In the genomic region with DNA sequence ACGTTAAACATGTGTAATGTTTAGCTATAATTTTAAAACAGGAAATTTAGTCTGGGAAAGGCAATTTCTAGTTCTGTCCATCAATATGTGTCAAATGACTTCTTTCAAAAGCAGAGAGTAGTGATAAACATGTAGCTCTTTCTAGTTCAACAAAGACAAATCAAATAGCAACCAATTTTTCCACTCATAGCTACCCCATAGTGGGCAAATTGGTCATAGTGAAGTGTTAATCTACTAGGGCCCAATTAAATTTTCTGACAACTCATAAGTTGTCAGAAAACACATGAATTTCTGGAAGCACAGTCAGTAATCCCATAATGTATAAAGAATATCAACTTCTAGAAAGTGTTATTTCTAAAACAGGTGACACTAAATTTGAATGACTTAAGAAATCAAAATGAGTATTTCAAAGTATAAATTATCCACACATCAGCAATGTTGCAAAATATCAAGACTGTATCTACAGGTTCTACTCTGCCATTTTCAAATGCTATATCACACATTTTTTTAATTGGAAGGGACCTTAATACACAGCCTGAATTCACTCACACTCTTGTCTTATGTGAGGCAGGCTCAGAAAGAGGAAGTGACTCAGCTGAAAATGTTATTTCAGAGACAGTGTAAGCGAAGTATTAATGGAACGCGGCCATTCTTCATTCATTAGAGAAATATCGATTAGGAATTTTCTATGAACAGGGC, we compare ENCODE assay signal across 10 cellular contexts. TPM values are rescaled to one million over a fixed set of nuclear protein-coding genes. Genes with fewer than 3 reads are reported as not detected.
DNase-seq lines count a peak whose midpoint lies in the region; ATAC-seq and TF ChIP-seq lines count a peak whose summit lies in the region.
"Had no signal": no experiment of that assay in that cellular context is flagged by ENCODE, and none has a peak within 500 bp of the region (broad histone marks: within the 10 kb centered on the region; RNA-seq: fewer than 3 reads in every experiment).

No MANE protein-coding gene starts in this region.

- POLR2A ChIA-PET in CD8-positive, alpha-beta memory T cell (lab: Charles Lee), result no interaction called here

- no peak overlapping the region for H3K4me3 Mint-ChIP-seq in CD8-positive, alpha-beta memory T cell

- H3K4me3 ChIP-seq in transverse colon, result no peak overlapping the region
- no peak overlapping the region for H3K4me3 ChIP-seq in CD8-positive, alpha-beta memory T cell (ENCODE audit: low read length)
- H3K4me3 ChIP-seq: heart right ventricle, psoas muscle had no signal

- H3K27me3 ChIP-seq in transverse colon, result no peaks in the 10 kb centered on the region
- no peaks in the 10 kb centered on the region for H3K27me3 ChIP-seq in CD8-positive, alpha-beta memory T cell (ENCODE audit: insufficient read depth, low read length, poor library complexity, severe bottlenecking)
- H3K27me3 ChIP-seq: heart right ventricle had no signal

- 69 to 79% methylated on average over 5 of the region's 5 CpGs for WGBS in transverse colon (ENCODE audit: low coverage in 1 of 2), 2 donors

- ATAC-seq in GM18858 (IDR thresholded peaks at IDR 0.05; ENCODE audit: unreplicated experiment) (peak; percentile 84), HG02763 (IDR thresholded peaks at IDR 0.05; ENCODE audit: unreplicated experiment) (peak; percentile 44)
- ATAC-seq: heart right ventricle, psoas muscle had no signal

- peak overlapping the region in 3 of 8 donors; percentile 3 to 40 (median 21) for H3K27ac Mint-ChIP-seq in CD8-positive, alpha-beta memory T cell

- H3K9me3 ChIP-seq in transverse colon, result no peaks in the 10 kb centered on the region
- H3K9me3 ChIP-seq in CD8-positive, alpha-beta memory T cell (ENCODE audit: low read length), result no peaks in the 10 kb centered on the region
- H3K9me3 ChIP-seq: heart right ventricle, psoas muscle had no signal

- H3K4me1 Mint-ChIP-seq in CD8-positive, alpha-beta memory T cell, result peaks cover 20 to 52% (median 43%) of the 10 kb centered on the region in 3 donors

- in situ Hi-C loops in SK-MEL-5 (cut with HindIII; ENCODE audit: low pct_unique_long_range_greater_than_20kb, low sequenced_read_pairs), result no loop called here
- in situ Hi-C loops in transverse colon (cut with MboI; ENCODE audit: low pct_ligation_motif_present in 1 of 4, low pct_unique_long_range_greater_than_20kb in 1 of 4, low sequenced_read_pairs in 3 of 4), result no loop called here

- TF ChIP-seq EP300 in transverse colon (IDR thresholded peaks at IDR 0.05; ENCODE audit: low read depth), result no peak

- peaks cover 0 to 24% (median 2%) of the 10 kb centered on the region in 4 donors for H3K36me3 ChIP-seq in transverse colon
- H3K36me3 ChIP-seq in CD8-positive, alpha-beta memory T cell (ENCODE audit: insufficient read depth, low read length), result peaks cover 12% of the 10 kb centered on the region

- TF ChIP-seq POLR2A in transverse colon (IDR thresholded peaks at IDR 0.05), result no peak

- H3K27ac ChIP-seq in transverse colon, result no peak overlapping the region
- H3K27ac ChIP-seq in CD8-positive, alpha-beta memory T cell (ENCODE audit: low read depth, low read length), result no peak overlapping the region
- H3K27ac ChIP-seq: heart right ventricle, psoas muscle had no signal

- H3K9me3 Mint-ChIP-seq in CD8-positive, alpha-beta memory T cell, result no peaks in the 10 kb centered on the region

- H3K4me1 ChIP-seq in transverse colon, result peaks cover 0 to 8% (median 0%) of the 10 kb centered on the region in 4 donors
- H3K4me1 ChIP-seq in CD8-positive, alpha-beta memory T cell (ENCODE audit: insufficient read depth, low read length), result peaks cover 29% of the 10 kb centered on the region
- H3K4me1 ChIP-seq: psoas muscle had no signal

- peaks cover 4 to 90% (median 33%) of the 10 kb centered on the region in 3 donors for H3K36me3 Mint-ChIP-seq in CD8-positive, alpha-beta memory T cell

- DNase-seq in SK-MEL-5 (ENCODE audit: low read depth, low spot score), result peak; percentile 48
- peak; percentile 72 for DNase-seq in iris pigment epithelial cell (ENCODE audit: low read depth)
- no peak for DNase-seq in transverse colon
- no peak for DNase-seq in CD8-positive, alpha-beta memory T cell
- DNase-seq in midbrain (lab: John Stamatoyannopoulos, UW), result no peak
- no peak for DNase-seq in NCI-H1930 (lab: John Stamatoyannopoulos, UW)
- DNase-seq: heart right ventricle, psoas muscle had no signal

- H3K27me3 Mint-ChIP-seq in CD8-positive, alpha-beta memory T cell, result peaks cover 0 to 2% of the 10 kb centered on the region in 2 donors

- TF ChIP-seq CTCF in transverse colon (IDR thresholded peaks at IDR 0.05), result no peak

- intact Hi-C loops in transverse colon (cut with DNase I; ENCODE audit: low total_unique reads), result no loop called here

- CTCF ChIA-PET in CD8-positive, alpha-beta memory T cell (lab: Charles Lee), result no interaction called here

RNA-seq across cellular contexts. Expression of gene OCIAD2, which starts 7.7 kb away (rescaled TPM):
- total RNA-seq in SK-MEL-5 (2014; rRNA removed; shearing (Covaris generic)), result 3.2 and 4.9 TPM in 2 replicates
- 5.8 and 7.1 TPM in 2 replicates for polyA plus RNA-seq in SK-MEL-5 (2015; cell fraction: cytosol; rRNA removed)
- 0.50 and 2.2 TPM in 2 replicates for polyA plus RNA-seq in SK-MEL-5 (2015; cell fraction: nucleus; rRNA removed)
- total RNA-seq in transverse colon, result 10 to 100 TPM in 3 of 4 donors, 1 to 10 TPM in 1; 4.4 to 71.7 (median 30.3) TPM
- 10 to 100 TPM; 55.7 to 60.0 TPM for total RNA-seq in CD8-positive, alpha-beta memory T cell
- polyA plus RNA-seq in CD8-positive, alpha-beta memory T cell, result 184 TPM

Comparison
In these comparisons a context has a peak if more than half of its experiments do, and no peak if none do; other contexts are left out.
1. DNase-seq: peak in SK-MEL-5 (single experiment) and iris pigment epithelial cell (single experiment); none in transverse colon (single experiment), CD8-positive, alpha-beta memory T cell (0 of 5), midbrain (single experiment) and NCI-H1930 (0 of 2).